Comparison of ENCODE assay signal across 28 cellular contexts in genomic region chr6:147925826-147926225, GRCh38.
"Had no signal": no experiment of that assay in that cellular context is flagged by ENCODE, and none has a peak within 500 bp of the region (broad histone marks: within the 10 kb centered on the region; RNA-seq: fewer than 3 reads in every experiment).

No MANE protein-coding gene starts in this region.

- H3K27me3 ChIP-seq: colonic mucosa, esophagus muscularis mucosa, esophagus squamous epithelium, foreskin keratinocyte, gastrocnemius medialis, gastroesophageal sphincter, heart left ventricle had no signal

- DNase-seq: colonic mucosa; cortex of kidney; dermis blood vessel endothelial cell; dorsolateral prefrontal cortex; effector CD4-positive, alpha-beta T cell; effector CD8-positive, alpha-beta T cell; effector memory CD4-positive, alpha-beta T cell; effector memory CD8-positive, alpha-beta T cell; erythroblast; esophagus squamous epithelium; foreskin fibroblast; foreskin keratinocyte; foreskin melanocyte; gastrocnemius medialis; glutamatergic neuron; head of caudate nucleus; heart left ventricle; heart right ventricle had no signal

- H3K4me3 Mint-ChIP-seq: dendritic cell treated with granulocyte-macrophage colony-stimulating factor and Interleukin-4, amounts not matched to agents 40 ng/mL and 50 ng/mL, for 4 days; effector memory CD8-positive, alpha-beta T cell had no signal

- H3K36me3 ChIP-seq: colonic mucosa, esophagus muscularis mucosa, esophagus squamous epithelium, gastrocnemius medialis, gastroesophageal sphincter, heart left ventricle, heart right ventricle had no signal

- FAIRE-seq: colon, endometrium, endothelial cell of umbilical vein, frontal cortex had no signal

- H3K9me3 ChIP-seq: colonic mucosa had no signal

- H3K4me1 ChIP-seq: colonic mucosa, esophagus muscularis mucosa, esophagus squamous epithelium, gastrocnemius medialis, gastroesophageal sphincter, heart left ventricle, heart right ventricle had no signal

- H3K27ac ChIP-seq: colonic mucosa, coronary artery, dorsolateral prefrontal cortex, epithelial cell of prostate, esophagus muscularis mucosa, esophagus squamous epithelium, foreskin keratinocyte, gastrocnemius medialis, gastroesophageal sphincter, heart left ventricle, heart right ventricle had no signal

- H3K27me3 Mint-ChIP-seq: dendritic cell treated with granulocyte-macrophage colony-stimulating factor and Interleukin-4, amounts not matched to agents 40 ng/mL and 50 ng/mL, for 4 days; effector memory CD8-positive, alpha-beta T cell had no signal

- H3K4me3 ChIP-seq: colonic mucosa, coronary artery, dorsolateral prefrontal cortex, esophagus muscularis mucosa, esophagus squamous epithelium, gastrocnemius medialis, gastroesophageal sphincter, heart left ventricle, heart right ventricle had no signal

- H3K27ac Mint-ChIP-seq: dendritic cell treated with granulocyte-macrophage colony-stimulating factor and Interleukin-4, amounts not matched to agents 40 ng/mL and 50 ng/mL, for 4 days; effector memory CD8-positive, alpha-beta T cell had no signal

- ATAC-seq: effector memory CD8-positive, alpha-beta T cell; esophagus mucosa; foreskin keratinocyte; gastrocnemius medialis; gastroesophageal sphincter; heart left ventricle; heart right ventricle had no signal
